In genomic region chr3:151085227-151085888, GRCh38 we compare ENCODE assay signal across 8 cellular contexts. TPM values are rescaled to one million over a fixed set of nuclear protein-coding genes. Genes with fewer than 3 reads are reported as not detected.
DNase-seq lines count a peak whose midpoint lies in the region; ATAC-seq and TF ChIP-seq lines count a peak whose summit lies in the region.

Gene MED12L (plus strand): TSS chr3:151085664. CDS start chr3:151086927, 1,263 bp downstream.

- no peak within 1 kb of the TSS for H2BK15ac ChIP-seq in IMR-90 (ENCODE audit: low read depth, low read length)

- H2BK120ac ChIP-seq in IMR-90 (ENCODE audit: low read depth, low read length): no peak within 1 kb of the TSS

- no peak within 1 kb of the TSS for H4K8ac ChIP-seq in IMR-90 (ENCODE audit: low read depth in 2 of 2, low read length in 2 of 2)

- no peak within 1 kb of the TSS for H3K9ac ChIP-seq in IMR-90 (ENCODE audit: low read depth, low read length)
- no peak within 1 kb of the TSS for H3K9ac ChIP-seq in adipocyte (ENCODE audit: low read length)

- TF ChIP-seq POLR2A in IMR-90 (IDR thresholded peaks at IDR 0.05; ENCODE audit: low read depth, low read length) (no peak), Peyer's patch (IDR thresholded peaks at IDR 0.05) (no peak)

- no peaks in the 10 kb centered on the region for H3K79me1 ChIP-seq in IMR-90 (ENCODE audit: low read depth in 1 of 2, low read length in 2 of 2)

- peaks cover 46% of the 10 kb centered on the region for H3K27me3 ChIP-seq in IMR-90 (ENCODE audit: control insufficient read depth, insufficient read depth, low read length)
- no peaks in the 10 kb centered on the region for H3K27me3 ChIP-seq in Peyer's patch
- peaks cover 41% of the 10 kb centered on the region for H3K27me3 ChIP-seq in adipocyte (replicated peaks; ENCODE audit: control insufficient read depth, insufficient read depth, low read length)
- no peaks in the 10 kb centered on the region for H3K27me3 ChIP-seq in cardiac muscle cell
- peaks cover 49% of the 10 kb centered on the region for H3K27me3 ChIP-seq in osteoblast (ENCODE audit: insufficient read depth, low read length)

- no peak within 1 kb of the TSS for H3K56ac ChIP-seq in IMR-90 (ENCODE audit: extremely low read depth, insufficient read depth, low read length)

- CTCF ChIA-PET in IMR-90 (lab: Yijun Ruan, JAX): interaction anchor here (1.3 kb wide), 1 partner anchor 59 kb away, joined by 4 read pairs; no protein-coding TSS in a partner anchor

- in situ Hi-C loops in IMR-90 (cut with MboI; ENCODE audit: low sequenced_read_pairs): no loop called here

- no peak within 1 kb of the TSS for H4K5ac ChIP-seq in IMR-90 (ENCODE audit: low read depth, low read length)

- H3K27ac ChIP-seq in IMR-90 (ENCODE audit: insufficient read depth, low read length) (no peak within 1 kb of the TSS), Peyer's patch (peak within 1 kb of the TSS in 1 of 4 donors; percentile 6), cardiac muscle cell (no peak within 1 kb of the TSS), osteoblast (ENCODE audit: low read depth, low read length) (no peak within 1 kb of the TSS), urinary bladder (ENCODE audit: low read depth) (no peak within 1 kb of the TSS)

- H3K9me1 ChIP-seq in IMR-90 (ENCODE audit: insufficient read depth, low read length): no peaks in the 10 kb centered on the region

- peak; percentile 75 for ATAC-seq in GM21526 (IDR thresholded peaks at IDR 0.05; ENCODE audit: low FRiP score, unreplicated experiment)
- peak; percentile 80 for ATAC-seq in IMR-90 (ENCODE audit: low read depth)

- peak within 1 kb of the TSS; percentile 57 for H2AK9ac ChIP-seq in IMR-90 (replicated peaks; ENCODE audit: low read depth, low read length, poor library complexity)

- no peak within 1 kb of the TSS for H3K14ac ChIP-seq in IMR-90 (replicated peaks; ENCODE audit: low read depth, low read length)

- H2BK5ac ChIP-seq in IMR-90 (ENCODE audit: low read depth, low read length, poor library complexity, severe bottlenecking): no peak within 1 kb of the TSS

- H3K4me1 ChIP-seq in IMR-90 (ENCODE audit: control insufficient read depth, insufficient read depth, low read length) (no peaks in the 10 kb centered on the region), Peyer's patch (peaks cover 0 to 27% (median 14%) of the 10 kb centered on the region in 4 donors), adipocyte (ENCODE audit: control insufficient read depth, insufficient read depth, low read length) (no peaks in the 10 kb centered on the region), cardiac muscle cell (ENCODE audit: low read depth) (peaks cover 12% of the 10 kb centered on the region), osteoblast (ENCODE audit: insufficient read depth, low read length) (no peaks in the 10 kb centered on the region), urinary bladder (ENCODE audit: insufficient read depth) (no peaks in the 10 kb centered on the region)

- dilution Hi-C loops in IMR-90 (cut with HindIII; ENCODE audit: low sequenced_read_pairs, unreplicated experiment): no loop called here

- H3K36me3 ChIP-seq in IMR-90 (ENCODE audit: control insufficient read depth, insufficient read depth, low read length) (no peaks in the 10 kb centered on the region), Peyer's patch (no peaks in the 10 kb centered on the region), adipocyte (ENCODE audit: control insufficient read depth, insufficient read depth, low read length, severe bottlenecking) (no peaks in the 10 kb centered on the region), cardiac muscle cell (no peaks in the 10 kb centered on the region), osteoblast (ENCODE audit: insufficient read depth, low read length) (no peaks in the 10 kb centered on the region), urinary bladder (ENCODE audit: insufficient read depth) (no peaks in the 10 kb centered on the region)

- POLR2A ChIA-PET in IMR-90 (lab: Charles Lee; ENCODE audit: unreplicated experiment): no interaction called here

- H2AFZ ChIP-seq in IMR-90 (replicated peaks; ENCODE audit: low read length, poor library complexity) (peak within 1 kb of the TSS; percentile 94), osteoblast (ENCODE audit: low read length) (peak within 1 kb of the TSS; percentile 15)

- no peaks in the 10 kb centered on the region for H3K79me2 ChIP-seq in osteoblast (ENCODE audit: insufficient read depth, low read length)

- no peak within 1 kb of the TSS for H4K91ac ChIP-seq in IMR-90 (ENCODE audit: insufficient read depth, low read depth, low read length)

- no peaks in the 10 kb centered on the region for H3K9me3 ChIP-seq in IMR-90 (ENCODE audit: control insufficient read depth, insufficient read depth, low read length)
- H3K9me3 ChIP-seq in Peyer's patch: no peaks in the 10 kb centered on the region
- no peaks in the 10 kb centered on the region for H3K9me3 ChIP-seq in adipocyte (ENCODE audit: control insufficient read depth, low read length)
- H3K9me3 ChIP-seq in cardiac muscle cell (ENCODE audit: low read depth): no peaks in the 10 kb centered on the region
- no peaks in the 10 kb centered on the region for H3K9me3 ChIP-seq in osteoblast (ENCODE audit: low read depth, low read length)

- H3K4me2 ChIP-seq in IMR-90 (ENCODE audit: low read depth, low read length) (peak within 1 kb of the TSS; percentile 50), osteoblast (ENCODE audit: insufficient read depth, low read length) (peak within 1 kb of the TSS; percentile 70)

- peak; percentile 35 for DNase-seq in DMS114 treated with DMSO at 0.1 percent for 48 hours (lab: John Stamatoyannopoulos, UW; ENCODE audit: unreplicated experiment)
- DNase-seq in IMR-90: peak; percentile 74
- DNase-seq in Peyer's patch: peak; percentile 21 to 70 (median 67)
- DNase-seq in adipocyte (ENCODE audit: low read depth): peak; percentile 87
- DNase-seq in cardiac muscle cell (ENCODE audit: low read depth in 1 of 2, low spot score in 1 of 2): peak; percentile 81 to 91
- peak; percentile 99 for DNase-seq in osteoblast (ENCODE audit: insufficient read length, low spot score, missing footprints)

- no TSS peak for BruUV-seq in IMR-90 (replicated peaks; lab: Mats Ljungman, UMichigan)

- 0% methylated on average over 10 of the region's 84 CpGs; no CpG with 5 or more reads in 1 of the 2 experiments for WGBS in IMR-90 (ENCODE audit: extremely low coverage in 2 of 2, insufficient read length in 1 of 2), 2 experiments
- under 1% methylated on average over 84 of the region's 84 CpGs for WGBS in urinary bladder

- H4K20me1 ChIP-seq in IMR-90 (ENCODE audit: insufficient read depth, low read length) (no peaks in the 10 kb centered on the region), osteoblast (ENCODE audit: insufficient read depth, low read length) (no peaks in the 10 kb centered on the region)

- no peak for TF ChIP-seq CTCF in IMR-90 (conservative IDR thresholded peaks at IDR 0.05; ENCODE audit: low read depth, low read length)
- peak in 1 of 6 experiments; percentile 4 for TF ChIP-seq CTCF in Peyer's patch (IDR thresholded peaks at IDR 0.05)
- peak; percentile 7 for TF ChIP-seq CTCF in cardiac muscle cell (IDR thresholded peaks at IDR 0.05; ENCODE audit: low read depth, low read length)
- TF ChIP-seq CTCF in osteoblast (IDR thresholded peaks at IDR 0.05; ENCODE audit: extremely low read depth, low read depth, low read length): no peak

- intact Hi-C loops in IMR-90 (cut with micrococcal nuclease): loop anchor here (5.0 kb wide), 3 partner anchors 48 to 363 kb away; no protein-coding TSS in a partner anchor

- H2BK20ac ChIP-seq in IMR-90 (ENCODE audit: low read depth, low read length): no peak within 1 kb of the TSS

- H3K18ac ChIP-seq in IMR-90 (ENCODE audit: low read depth, low read length): no peak within 1 kb of the TSS

- H3K4ac ChIP-seq in IMR-90 (ENCODE audit: low read depth, low read length): no peak within 1 kb of the TSS

- H3K23ac ChIP-seq in IMR-90 (ENCODE audit: low read depth, low read length): no peak within 1 kb of the TSS

- TF ChIP-seq RAD21 in IMR-90 (IDR thresholded peaks at IDR 0.05; ENCODE audit: low read length): no peak

- H3K4me3 ChIP-seq in IMR-90 (ENCODE audit: insufficient read depth, low read depth, low read length) (peak within 1 kb of the TSS; percentile 42), Peyer's patch (peak within 1 kb of the TSS; percentile 42 to 80 (median 56)), adipocyte (ENCODE audit: low read length) (peak within 1 kb of the TSS; percentile 78), cardiac muscle cell (peak within 1 kb of the TSS; percentile 70), osteoblast (ENCODE audit: insufficient read depth, low read length) (peak within 1 kb of the TSS; percentile 68), urinary bladder (ENCODE audit: low read depth, low read length) (peak within 1 kb of the TSS; percentile 68)

- H2AK5ac ChIP-seq in IMR-90 (ENCODE audit: low read depth, low read length): no peak within 1 kb of the TSS

TF ChIP-seq in IMR-90, 13 proteins besides CTCF, POLR2A, EP300 and RAD21:
- no peak for TF ChIP-seq FOS (IDR thresholded peaks at IDR 0.05; ENCODE audit: low read depth, low read length)
TF ChIP-seq in IMR-90: peak in this region for 0.

RNA-seq across cellular contexts. Expression of gene MED12L, which starts in this region (rescaled TPM):
- 0.18 and 0.28 TPM in 2 replicates for total RNA-seq in IMR-90 (2012; rRNA removed)
- 0.05 and 0.16 TPM in 2 replicates for polyA plus RNA-seq in IMR-90 (2012; rRNA removed)
- 0.01 and 0.03 TPM in 2 replicates for polyA plus RNA-seq in IMR-90 (2012; cell fraction: cytosol; rRNA removed)
- polyA plus RNA-seq in IMR-90 (2012; cell fraction: nucleus; rRNA removed; ENCODE audit: low replicate concordance): 0.05 and 0.16 TPM in 2 replicates
- total RNA-seq in Peyer's patch: 1 to 10 TPM in 1 of 4 donors, under 1 TPM in 2, not detected in 1; 0.09 to 3.3 (median 0.13) TPM
- total RNA-seq in cardiac muscle cell: 3.3 and 6.9 TPM in 2 replicates
- polyA plus RNA-seq in cardiac muscle cell: 1.9 and 5.6 TPM in 2 replicates
- 0.59 and 2.2 TPM in 2 replicates for total RNA-seq in osteoblast
- 3.1 TPM for total RNA-seq in urinary bladder
- polyA plus RNA-seq in urinary bladder: 0.11 TPM

Comparison
In these comparisons a context has a peak if more than half of its experiments do, and no peak if none do; other contexts are left out.
1. Peak in DNase-seq, ATAC-seq, H3K4me3 ChIP-seq and H3K4me2 ChIP-seq in IMR-90; RNA of the gene not detected or under 1 TPM.
2. DNase-seq: peak in every context shown above with its lines; median percentile 99 in osteoblast; 87 in adipocyte; 86 in cardiac muscle cell; 74 in IMR-90; 67 in Peyer's patch; 35 in DMS114 treated with DMSO at 0.1 percent for 48 hours.